In genomic region chr1:94634977-94635416, GRCh38 we compare ENCODE assay signal across 1 cellular context.
A peak's percentile ranks its signal among the peaks of the same experiment; 100 is the strongest.
TF ChIP-seq lines count a peak whose summit lies in the region.

No MANE protein-coding gene starts in this region.

TF ChIP-seq in K562, 482 proteins besides CTCF, POLR2A, EP300 and RAD21 (continued from another document and continues in another):
- peak; percentile 45; the same call in 1 of the 2 replicates for TF ChIP-seq JUND (IDR thresholded peaks at IDR 0.05; ENCODE audit: borderline replicate concordance, low read depth, low read length)
- peak; percentile 11; the same call in 1 of the 3 replicates for TF ChIP-seq JUND (tag; IDR thresholded peaks at IDR 0.05; ENCODE audit: borderline replicate concordance, low read depth, low read length)
- TF ChIP-seq TAF9B (IDR thresholded peaks at IDR 0.05; ENCODE audit: partially characterized antibody): no peak
- TF ChIP-seq SMC3 (conservative IDR thresholded peaks at IDR 0.05; ENCODE audit: insufficient read depth, low read depth, low read length): no peak
- no peak for TF ChIP-seq ZNF551 (CRISPR knock-in tag; IDR thresholded peaks at IDR 0.05)
- TF ChIP-seq ZNF445 (CRISPR knock-in tag; IDR thresholded peaks at IDR 0.05; ENCODE audit: low read depth): no peak
- TF ChIP-seq TCF3 (CRISPR knock-in tag; IDR thresholded peaks at IDR 0.05): peak; percentile 94
- TF ChIP-seq MCM3 (IDR thresholded peaks at IDR 0.05): no peak
- TF ChIP-seq ZNF212 (CRISPR knock-in tag; IDR thresholded peaks at IDR 0.05): no peak
- TF ChIP-seq THAP12 (CRISPR knock-in tag; IDR thresholded peaks at IDR 0.05): no peak
- no peak for TF ChIP-seq KAT2B (IDR thresholded peaks at IDR 0.05; ENCODE audit: low read depth, low read length)
- peak; percentile 85 for TF ChIP-seq ZNF589 (CRISPR knock-in tag; IDR thresholded peaks at IDR 0.05; ENCODE audit: low read depth)
- TF ChIP-seq HEY1 (CRISPR knock-in tag; IDR thresholded peaks at IDR 0.05; ENCODE audit: borderline replicate concordance): no peak
- no peak for TF ChIP-seq MAFF (IDR thresholded peaks at IDR 0.05; ENCODE audit: low read length)
- TF ChIP-seq MNT (conservative IDR thresholded peaks at IDR 0.05): no peak
- no peak for TF ChIP-seq ZNF134 (CRISPR knock-in tag; conservative IDR thresholded peaks at IDR 0.05)
- no peak for TF ChIP-seq BRF2 (IDR thresholded peaks at IDR 0.05; ENCODE audit: borderline replicate concordance, insufficient read depth, insufficient read length)
- TF ChIP-seq CGGBP1 (CRISPR knock-in tag; IDR thresholded peaks at IDR 0.05): no peak
- TF ChIP-seq MLX (CRISPR knock-in tag; conservative IDR thresholded peaks at IDR 0.05): no peak
- no peak for TF ChIP-seq ILK (tag; IDR thresholded peaks at IDR 0.05; ENCODE audit: borderline replicate concordance, low read depth)
- TF ChIP-seq SMARCC2 (IDR thresholded peaks at IDR 0.05; ENCODE audit: low read depth): no peak
- TF ChIP-seq ZBTB7A (IDR thresholded peaks at IDR 0.05; ENCODE audit: borderline replicate concordance, control insufficient read depth, low read depth, low read length): peak; percentile 50; the same call in 1 of the 2 replicates
- TF ChIP-seq SMAD4 (CRISPR knock-in tag; conservative IDR thresholded peaks at IDR 0.05): peak; percentile 85
- TF ChIP-seq CBFA2T2 (conservative IDR thresholded peaks at IDR 0.05): peak; percentile 98
- no peak for TF ChIP-seq PHF20 (IDR thresholded peaks at IDR 0.05; ENCODE audit: partially characterized antibody)
- TF ChIP-seq ZNF311 (CRISPR knock-in tag; IDR thresholded peaks at IDR 0.05): peak; percentile 67; the same call in 1 of the 2 replicates
- 0 out of 4 replicates have a peak, but pooled peaks of 1 of the 2 experiments have one; percentile 22 for TF ChIP-seq TEAD1 (CRISPR knock-in tag; IDR thresholded peaks at IDR 0.05)
- peak; percentile 28; the same call in 1 of the 2 replicates for TF ChIP-seq NCOA1 (IDR thresholded peaks at IDR 0.05; ENCODE audit: low read depth)
- TF ChIP-seq MAFK (IDR thresholded peaks at IDR 0.05; ENCODE audit: low read length): no peak
- no peak for TF ChIP-seq THRB (CRISPR knock-in tag; conservative IDR thresholded peaks at IDR 0.05)
- TF ChIP-seq MCM7 (IDR thresholded peaks at IDR 0.05): no peak
- TF ChIP-seq SLC30A9 (CRISPR knock-in tag; IDR thresholded peaks at IDR 0.05): no peak
- no peak for TF ChIP-seq MEF2D (tag; conservative IDR thresholded peaks at IDR 0.05; ENCODE audit: low read depth)
- TF ChIP-seq TBP (optimal IDR thresholded peaks at IDR 0.05; ENCODE audit: low read depth, low read length): no peak
- TF ChIP-seq U2AF1 (optimal IDR thresholded peaks at IDR 0.05; ENCODE audit: low read depth, low read length): no peak
- TF ChIP-seq RNF219 (CRISPR knock-in tag; IDR thresholded peaks at IDR 0.05): no peak
- TF ChIP-seq ZZZ3 (IDR thresholded peaks at IDR 0.05): no peak
- no peak; the same call in 1 of the 2 replicates for TF ChIP-seq MEF2A (IDR thresholded peaks at IDR 0.05; ENCODE audit: control insufficient read depth, low read depth, low read length)
- no peak for TF ChIP-seq E2F4 (CRISPR knock-in tag; IDR thresholded peaks at IDR 0.05; ENCODE audit: low read depth)
- no peak for TF ChIP-seq ZNF830 (CRISPR knock-in tag; IDR thresholded peaks at IDR 0.05)
- no peak for TF ChIP-seq HDAC8 (tag; IDR thresholded peaks at IDR 0.05)
